Comparison of ENCODE assay signal across 10 cellular contexts in the genomic region with DNA sequence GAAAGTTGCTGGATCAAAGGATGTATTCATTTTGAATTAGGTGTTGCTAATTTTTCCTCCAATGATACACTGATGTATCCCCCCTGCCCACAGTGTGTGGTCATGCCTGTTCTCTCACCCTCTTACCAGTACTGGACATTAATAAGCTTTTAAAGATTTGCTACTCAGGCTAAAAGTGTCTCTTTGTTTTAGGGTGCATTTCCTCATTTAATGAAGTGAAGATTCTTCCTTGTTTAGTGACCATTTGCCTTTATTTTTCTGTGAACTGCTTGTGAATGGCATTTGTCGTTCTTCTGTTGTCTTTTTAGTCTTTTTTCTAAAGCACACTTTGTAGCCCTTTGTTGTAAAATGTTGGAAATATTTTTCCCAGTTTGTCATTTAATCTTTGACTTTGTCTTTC. TPM values are rescaled to one million over a fixed set of nuclear protein-coding genes. Genes with fewer than 3 reads are reported as not detected.
DNase-seq lines count a peak whose midpoint lies in the region; ATAC-seq and TF ChIP-seq lines count a peak whose summit lies in the region.
"Had no signal": no experiment of that assay in that cellular context is flagged by ENCODE, and none has a peak within 500 bp of the region (broad histone marks: within the 10 kb centered on the region; RNA-seq: fewer than 3 reads in every experiment).

No MANE protein-coding gene starts in this region.

- ATAC-seq in CD4-positive, alpha-beta T cell (ENCODE audit: poor library complexity): no peak
- ATAC-seq in natural killer cell (no peak), GM18867 (IDR thresholded peaks at IDR 0.05; ENCODE audit: unreplicated experiment) (no peak)
- ATAC-seq: body of pancreas had no signal

- no peaks in the 10 kb centered on the region for H3K9me3 Mint-ChIP-seq in CD4-positive, alpha-beta T cell
- H3K9me3 Mint-ChIP-seq in natural killer cell: no peaks in the 10 kb centered on the region

- H3K27ac ChIP-seq in CD4-positive, alpha-beta T cell (ENCODE audit: low read depth, low read length): no peak overlapping the region
- H3K27ac ChIP-seq in HUES6 (ENCODE audit: low read depth, low read length): no peak overlapping the region
- H3K27ac ChIP-seq in dorsolateral prefrontal cortex: peak overlapping the region in 19 of 59 donors; percentile 5 to 64 (median 31)
- H3K27ac ChIP-seq: body of pancreas had no signal

- no peaks in the 10 kb centered on the region for H3K27me3 Mint-ChIP-seq in CD4-positive, alpha-beta T cell
- H3K27me3 Mint-ChIP-seq in natural killer cell (ENCODE audit: low read depth in 2 of 2): no peaks in the 10 kb centered on the region

- no peak overlapping the region for H3K4me3 Mint-ChIP-seq in CD4-positive, alpha-beta T cell
- H3K4me3 Mint-ChIP-seq in natural killer cell: no peak overlapping the region

- intact Hi-C loops in CD4-positive, alpha-beta T cell (cut with DNase I, micrococcal nuclease): no loop called here
- intact Hi-C loops in dorsolateral prefrontal cortex (cut with DNase I) (loop anchor here in 1 of 2 donors (5.0 kb wide), 2 partner anchors 200 to 220 kb away; a partner anchor contains a TSS), natural killer cell (cut with micrococcal nuclease) (no loop called here)

- no peak overlapping the region for H3K9ac ChIP-seq in HUES6 (ENCODE audit: low read length)

- CTCF ChIA-PET in CD4-positive, alpha-beta T cell (lab: Charles Lee): no interaction called here

- H3K27ac Mint-ChIP-seq in CD4-positive, alpha-beta T cell: peak overlapping the region; percentile 16
- peak overlapping the region; percentile 1 to 55 for H3K27ac Mint-ChIP-seq in natural killer cell

- no peaks in the 10 kb centered on the region for H3K9me3 ChIP-seq in CD4-positive, alpha-beta T cell (ENCODE audit: control insufficient read depth, low read length)
- no peaks in the 10 kb centered on the region for H3K9me3 ChIP-seq in HUES6 (ENCODE audit: control insufficient read depth, insufficient read depth, low read depth, low read length)
- H3K9me3 ChIP-seq: body of pancreas had no signal

- H3K36me3 ChIP-seq in HUES6 (ENCODE audit: control insufficient read depth, insufficient read depth, low read length): peaks cover 83% of the 10 kb centered on the region

- H3K36me3 Mint-ChIP-seq in CD4-positive, alpha-beta T cell (ENCODE audit: low read depth): peaks cover 55% of the 10 kb centered on the region
- no peaks in the 10 kb centered on the region for H3K36me3 Mint-ChIP-seq in natural killer cell

- no peak for TF ChIP-seq CTCF in CD4-positive, alpha-beta T cell (IDR thresholded peaks at IDR 0.05)
- TF ChIP-seq CTCF in dorsolateral prefrontal cortex (IDR thresholded peaks at IDR 0.05 in 54 of 56, conservative IDR thresholded peaks at IDR 0.05 in 2 of 56; ENCODE audit: low read depth in 1 of 56, partially characterized antibody in 56 of 56): no peak
- no peak for TF ChIP-seq CTCF in natural killer cell (IDR thresholded peaks at IDR 0.05)

- H3K27me3 ChIP-seq in CD4-positive, alpha-beta T cell (ENCODE audit: control insufficient read depth, insufficient read depth, low read length): no peaks in the 10 kb centered on the region
- H3K27me3 ChIP-seq in HUES6 (ENCODE audit: control insufficient read depth, insufficient read depth, low read length): no peaks in the 10 kb centered on the region
- H3K27me3 ChIP-seq in dorsolateral prefrontal cortex: no peaks in the 10 kb centered on the region
- H3K27me3 ChIP-seq: body of pancreas had no signal

- H3K4me1 ChIP-seq in HUES6 (ENCODE audit: control insufficient read depth, insufficient read depth, low read length): peaks cover 30% of the 10 kb centered on the region

- H3K4me1 Mint-ChIP-seq in CD4-positive, alpha-beta T cell (ENCODE audit: low read depth): peaks cover 39% of the 10 kb centered on the region
- H3K4me1 Mint-ChIP-seq in natural killer cell: peaks cover 27 to 42% of the 10 kb centered on the region in 2 donors

- POLR2A ChIA-PET in CD4-positive, alpha-beta T cell (lab: Charles Lee): no interaction called here

- H3K4me3 ChIP-seq in HUES6 (ENCODE audit: low read depth, low read length) (peak overlapping the region; percentile 96), dorsolateral prefrontal cortex (peak overlapping the region in 49 of 59 donors; percentile 1 to 99 (median 42))
- H3K4me3 ChIP-seq: body of pancreas had no signal

- DNase-seq in CD4-positive, alpha-beta T cell: no peak
- DNase-seq in dorsolateral prefrontal cortex (no peak), natural killer cell (no peak), HT-29 (ENCODE audit: low spot score) (no peak), NCI-H2029 (lab: John Stamatoyannopoulos, UW) (no peak), NCI-H2107 treated with DMSO at 0.1 percent for 48 hours (lab: John Stamatoyannopoulos, UW; ENCODE audit: unreplicated experiment) (no peak)
- DNase-seq: activated CD4-positive, alpha-beta T cell treated with anti-CD3 and anti-CD28 coated beads for 48 hours; body of pancreas had no signal

RNA-seq across cellular contexts. Expression of a gene that starts 5.0 kb away (rescaled TPM):
- total RNA-seq in CD4-positive, alpha-beta T cell: 10 to 100 TPM; 13.3 to 15.1 TPM
- total RNA-seq in dorsolateral prefrontal cortex (100 to 1,000 TPM in 7 of 120 experiments, 10 to 100 TPM in 113; 33.4 to 188 (median 66.6) TPM), natural killer cell (10 to 100 TPM; 22.5 to 27.7 (median 23.9) TPM)
- 24.5 and 39.6 TPM in 2 replicates for total RNA-seq in HT-29 (2014; rRNA removed; shearing (Covaris generic))

RNA-seq across cellular contexts. Expression of a gene that starts 46.3 kb away (rescaled TPM):
- total RNA-seq in CD4-positive, alpha-beta T cell: not detected
- total RNA-seq in dorsolateral prefrontal cortex: 1,000 to 10,000 TPM in 14 of 120 experiments, 100 to 1,000 TPM in 106; 402 to 1,527 (median 843) TPM
- not detected for total RNA-seq in natural killer cell
- total RNA-seq in HT-29 (2014; rRNA removed; shearing (Covaris generic)): not detected in 2 replicates

Comparison
In these comparisons a context has a peak if more than half of its experiments do, and no peak if none do; other contexts are left out.
1. RNA of a gene that starts 46.3 kb away (total RNA-seq): 402 to 1,527 TPM in dorsolateral prefrontal cortex; not detected in CD4-positive, alpha-beta T cell, not detected in natural killer cell and not detected in HT-29; every median in the first group is over 100 times any median in the second.